15 cellular contexts compared by ENCODE assay signal in the genomic region with DNA sequence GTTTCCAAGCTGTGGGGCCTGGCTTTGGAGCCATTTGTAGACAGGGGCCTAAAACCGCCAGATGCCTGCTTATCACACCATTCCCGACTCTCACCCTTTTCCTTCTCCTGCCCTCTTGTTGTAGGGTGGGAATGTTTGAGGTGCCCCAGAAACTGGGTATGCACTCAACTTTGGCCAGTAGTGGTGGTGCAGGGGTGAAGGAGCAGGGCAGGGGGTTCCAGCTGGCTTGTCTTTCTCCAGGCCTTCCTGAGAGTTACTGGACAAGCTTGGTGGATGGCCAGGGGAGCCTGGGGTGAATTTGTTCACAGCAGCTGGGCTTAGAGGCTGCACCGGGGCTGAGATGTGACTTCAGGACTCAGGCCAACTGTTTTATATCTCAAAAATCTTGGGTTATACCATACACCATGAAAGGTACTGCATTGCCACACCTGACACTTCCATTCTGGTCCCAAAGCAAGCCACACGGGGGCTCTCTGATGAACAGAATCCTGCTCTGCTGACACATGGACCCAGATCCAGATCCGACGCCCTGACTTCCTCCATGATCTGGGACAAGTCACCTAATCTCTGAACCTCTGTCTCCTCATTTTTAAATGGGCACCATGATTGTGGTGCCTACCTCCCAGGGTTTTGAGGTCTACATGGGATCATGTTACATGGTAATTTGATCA.
DNase-seq lines count a peak whose midpoint lies in the region; ATAC-seq and TF ChIP-seq lines count a peak whose summit lies in the region.
"Had no signal": no experiment of that assay in that cellular context is flagged by ENCODE, and none has a peak within 500 bp of the region (broad histone marks: within the 10 kb centered on the region; RNA-seq: fewer than 3 reads in every experiment).

No MANE protein-coding gene starts in this region.

- CTCF ChIA-PET in RWPE1 (lab: Yijun Ruan, JAX) = interaction anchor here (0.7 to 1.4 kb wide), 3 partner anchors 13 to 500 kb away, joined by 4 to 6 read pairs (median 5); no protein-coding TSS in a partner anchor

- no peak for TF ChIP-seq POLR2A in breast epithelium (IDR thresholded peaks at IDR 0.05)

- H3K4me3 ChIP-seq in breast epithelium = no peak overlapping the region

- peaks cover 38% of the 10 kb centered on the region for H3K4me1 Mint-ChIP-seq in glutamatergic neuron (ENCODE audit: low read depth, unreplicated experiment)

- no peaks in the 10 kb centered on the region for H3K9me3 ChIP-seq in breast epithelium

- peaks cover 5% of the 10 kb centered on the region for H3K27me3 Mint-ChIP-seq in glutamatergic neuron (ENCODE audit: unreplicated experiment)

- H3K4me1 ChIP-seq in breast epithelium = peaks cover 11 to 29% of the 10 kb centered on the region in 2 donors

- ATAC-seq in Right ventricle myocardium inferior (no peak), left ventricle myocardium superior (no peak), HG02571 (IDR thresholded peaks at IDR 0.05; ENCODE audit: unreplicated experiment) (no peak)
- ATAC-seq: CD8-positive, alpha-beta T cell had no signal

- POLR2A ChIA-PET in RWPE1 (lab: Yijun Ruan, JAX; ENCODE audit: low non-redundant PET) = no interaction called here

- intact Hi-C loops in Right ventricle myocardium inferior (cut with DNase I) (no loop called here), left ventricle myocardium superior (cut with micrococcal nuclease) (no loop called here), breast epithelium (cut with DNase I; ENCODE audit: low total_unique reads) (no loop called here)

- peak overlapping the region; percentile 31 for H3K4me3 Mint-ChIP-seq in glutamatergic neuron (ENCODE audit: unreplicated experiment)
- H3K4me3 Mint-ChIP-seq: CD14-positive monocyte; CD8-positive, alpha-beta T cell had no signal

- H3K27me3 ChIP-seq in breast epithelium = no peaks in the 10 kb centered on the region

- H3K27ac Mint-ChIP-seq in glutamatergic neuron (ENCODE audit: unreplicated experiment) = peak overlapping the region; percentile 69
- H3K27ac Mint-ChIP-seq: CD8-positive, alpha-beta T cell had no signal

- peaks cover 6% of the 10 kb centered on the region for H3K9me3 Mint-ChIP-seq in glutamatergic neuron (ENCODE audit: unreplicated experiment)
- H3K9me3 Mint-ChIP-seq: CD8-positive, alpha-beta T cell had no signal

- TF ChIP-seq CTCF in RWPE1 (conservative IDR thresholded peaks at IDR 0.05; ENCODE audit: low read depth) (no peak), glutamatergic neuron (IDR thresholded peaks at IDR 0.05; ENCODE audit: partially characterized antibody, unreplicated experiment) (no peak), breast epithelium (IDR thresholded peaks at IDR 0.05) (no peak)

- H3K36me3 ChIP-seq in breast epithelium = no peaks in the 10 kb centered on the region

- peak; percentile 55 for DNase-seq in Right ventricle myocardium inferior (ENCODE audit: missing footprints)
- DNase-seq in left ventricle myocardium superior = no peak
- no peak for DNase-seq in RWPE1 (ENCODE audit: low spot score)
- no peak for DNase-seq in glutamatergic neuron
- no peak for DNase-seq in breast epithelium (ENCODE audit: low spot score in 2 of 2)
- DNase-seq in NCI-H2227 treated with DMSO at 0.1 percent for 48 hours (lab: John Stamatoyannopoulos, UW) = no peak
- no peak for DNase-seq in NCI-H1694 treated with DMSO at 0.1 percent for 48 hours (lab: John Stamatoyannopoulos, UW)
- DNase-seq: CD8-positive, alpha-beta T cell; DMS153; EL; GDM1; HCEC 1CT had no signal

- H3K36me3 Mint-ChIP-seq in glutamatergic neuron (ENCODE audit: unreplicated experiment) = no peaks in the 10 kb centered on the region
- H3K36me3 Mint-ChIP-seq: CD14-positive monocyte; CD8-positive, alpha-beta T cell had no signal

- H3K27ac ChIP-seq in RWPE1 = peak overlapping the region; percentile 21
- H3K27ac ChIP-seq in breast epithelium = no peak overlapping the region
- H3K27ac ChIP-seq: 22Rv1 had no signal
